26 cellular contexts compared by ENCODE assay signal in genomic region chr3:141547791-141548190, GRCh38.
DNase-seq lines count a peak whose midpoint lies in the region; ATAC-seq, FAIRE-seq and TF ChIP-seq lines count a peak whose summit lies in the region.
"Had no signal": no experiment of that assay in that cellular context is flagged by ENCODE, and none has a peak within 500 bp of the region (broad histone marks: within the 10 kb centered on the region; RNA-seq: fewer than 3 reads in every experiment).

No MANE protein-coding gene starts in this region.

- CTCF ChIA-PET in activated naive CD4-positive, alpha-beta T cell treated with anti-CD3 and anti-CD28 coated beads for 36 hours (lab: Charles Lee) = no interaction called here

- TF ChIP-seq CTCF in astrocyte (IDR thresholded peaks at IDR 0.05; ENCODE audit: insufficient read depth, low read depth, low read length) = no peak

- H3K9ac ChIP-seq in astrocyte (ENCODE audit: low read length) = no peak overlapping the region
- H3K9ac ChIP-seq: GM23248, SK-N-SH had no signal

- H3K79me2 ChIP-seq in astrocyte (ENCODE audit: insufficient read depth, low read length) = peaks cover 19% of the 10 kb centered on the region

- H3K4me3 ChIP-seq in astrocyte (ENCODE audit: insufficient read depth, low read depth, low read length) = no peak overlapping the region
- H3K4me3 ChIP-seq: GM23248 had no signal

- H3K9me3 ChIP-seq in astrocyte (ENCODE audit: insufficient read depth, low read depth, low read length) = no peaks in the 10 kb centered on the region

- TF ChIP-seq POLR2A in GM12892 (IDR thresholded peaks at IDR 0.05; ENCODE audit: low read depth, low read length) = no peak

- peaks cover 19% of the 10 kb centered on the region for H3K9me3 Mint-ChIP-seq in activated naive CD4-positive, alpha-beta T cell treated with anti-CD3 and anti-CD28 coated beads, Interleukin-2, amount 50 U/mL, for 24 hours
- peaks cover 21% of the 10 kb centered on the region for H3K9me3 Mint-ChIP-seq in activated naive CD4-positive, alpha-beta T cell treated with anti-CD3 and anti-CD28 coated beads for 36 hours
- peaks cover 9% of the 10 kb centered on the region for H3K9me3 Mint-ChIP-seq in astrocyte (ENCODE audit: unreplicated experiment)
- H3K9me3 Mint-ChIP-seq in stimulated activated naive B cell treated with anti-CD40 and anti-IgM and Interleukin-4, amounts not matched to agents 10 μg/mL and 1 μg/mL and 100 μg/mL, for 72 hours = peaks cover 15 to 21% of the 10 kb centered on the region in 2 donors

- H3K27me3 Mint-ChIP-seq in activated naive CD4-positive, alpha-beta T cell treated with anti-CD3 and anti-CD28 coated beads, Interleukin-2, amount 50 U/mL, for 24 hours = no peaks in the 10 kb centered on the region
- no peaks in the 10 kb centered on the region for H3K27me3 Mint-ChIP-seq in activated naive CD4-positive, alpha-beta T cell treated with anti-CD3 and anti-CD28 coated beads for 36 hours (ENCODE audit: low read depth)
- H3K27me3 Mint-ChIP-seq in astrocyte (ENCODE audit: low read depth, unreplicated experiment) = no peaks in the 10 kb centered on the region
- no peaks in the 10 kb centered on the region for H3K27me3 Mint-ChIP-seq in stimulated activated naive B cell treated with anti-CD40 and anti-IgM and Interleukin-4, amounts not matched to agents 10 μg/mL and 1 μg/mL and 100 μg/mL, for 72 hours

- H3K4me1 Mint-ChIP-seq in activated naive CD4-positive, alpha-beta T cell treated with anti-CD3 and anti-CD28 coated beads, Interleukin-2, amount 50 U/mL, for 24 hours = peaks cover 93% of the 10 kb centered on the region
- peaks cover 72% of the 10 kb centered on the region for H3K4me1 Mint-ChIP-seq in activated naive CD4-positive, alpha-beta T cell treated with anti-CD3 and anti-CD28 coated beads for 36 hours (ENCODE audit: low read depth)
- peaks cover 2% of the 10 kb centered on the region for H3K4me1 Mint-ChIP-seq in astrocyte (ENCODE audit: low read depth, unreplicated experiment)
- H3K4me1 Mint-ChIP-seq in stimulated activated naive B cell treated with anti-CD40 and anti-IgM and Interleukin-4, amounts not matched to agents 10 μg/mL and 1 μg/mL and 100 μg/mL, for 72 hours = peaks cover 36 to 53% of the 10 kb centered on the region in 2 donors

- ATAC-seq in stimulated activated naive B cell treated with anti-CD40 and anti-IgM and Interleukin-4, amounts not matched to agents 10 μg/mL and 1 μg/mL and 100 μg/mL, for 72 hours (replicated peaks) = no peak
- ATAC-seq in HG03045 (IDR thresholded peaks at IDR 0.05; ENCODE audit: unreplicated experiment) = no peak
- ATAC-seq: HepG2 had no signal

- no peak overlapping the region for H2AFZ ChIP-seq in astrocyte (ENCODE audit: low read depth, low read length)
- H2AFZ ChIP-seq: GM23248 had no signal

- intact Hi-C loops in activated naive CD4-positive, alpha-beta T cell treated with anti-CD3 and anti-CD28 coated beads for 36 hours (cut with micrococcal nuclease) = no loop called here

- H3K4me1 ChIP-seq in astrocyte (ENCODE audit: insufficient read depth, low read length) = no peaks in the 10 kb centered on the region

- H3K36me3 Mint-ChIP-seq in activated naive CD4-positive, alpha-beta T cell treated with anti-CD3 and anti-CD28 coated beads, Interleukin-2, amount 50 U/mL, for 24 hours = peaks cover 56% of the 10 kb centered on the region
- H3K36me3 Mint-ChIP-seq in activated naive CD4-positive, alpha-beta T cell treated with anti-CD3 and anti-CD28 coated beads for 36 hours (ENCODE audit: low read depth) = peaks cover 67% of the 10 kb centered on the region
- H3K36me3 Mint-ChIP-seq in astrocyte (ENCODE audit: low read depth, unreplicated experiment) = peaks cover 25% of the 10 kb centered on the region
- H3K36me3 Mint-ChIP-seq in stimulated activated naive B cell treated with anti-CD40 and anti-IgM and Interleukin-4, amounts not matched to agents 10 μg/mL and 1 μg/mL and 100 μg/mL, for 72 hours = peaks cover 70 to 82% of the 10 kb centered on the region in 2 donors

- H3K27ac Mint-ChIP-seq in activated naive CD4-positive, alpha-beta T cell treated with anti-CD3 and anti-CD28 coated beads, Interleukin-2, amount 50 U/mL, for 24 hours = peak overlapping the region; percentile 21
- H3K27ac Mint-ChIP-seq in activated naive CD4-positive, alpha-beta T cell treated with anti-CD3 and anti-CD28 coated beads for 36 hours = no peak overlapping the region
- no peak overlapping the region for H3K27ac Mint-ChIP-seq in astrocyte (ENCODE audit: unreplicated experiment)
- peak overlapping the region; percentile 78 for H3K27ac Mint-ChIP-seq in stimulated activated naive B cell treated with anti-CD40 and anti-IgM and Interleukin-4, amounts not matched to agents 10 μg/mL and 1 μg/mL and 100 μg/mL, for 72 hours
- H3K27ac Mint-ChIP-seq: H9, HFFc6 had no signal

- H3K4me3 Mint-ChIP-seq in activated naive CD4-positive, alpha-beta T cell treated with anti-CD3 and anti-CD28 coated beads, Interleukin-2, amount 50 U/mL, for 24 hours = no peak overlapping the region
- H3K4me3 Mint-ChIP-seq in activated naive CD4-positive, alpha-beta T cell treated with anti-CD3 and anti-CD28 coated beads for 36 hours = no peak overlapping the region
- H3K4me3 Mint-ChIP-seq in astrocyte (ENCODE audit: unreplicated experiment) = no peak overlapping the region
- H3K4me3 Mint-ChIP-seq in stimulated activated naive B cell treated with anti-CD40 and anti-IgM and Interleukin-4, amounts not matched to agents 10 μg/mL and 1 μg/mL and 100 μg/mL, for 72 hours = no peak overlapping the region
- H3K4me3 Mint-ChIP-seq: H9, HFFc6 had no signal

- no peaks in the 10 kb centered on the region for H3K27me3 ChIP-seq in astrocyte (ENCODE audit: insufficient read depth, low read length)

- FAIRE-seq in GM12892 (lab: Jason Lieb, UNC) (peak; percentile 54), astrocyte (lab: Jason Lieb, UNC) (peak; percentile 39)
- FAIRE-seq: A204.1, HepG2 had no signal

- peaks cover 3% of the 10 kb centered on the region for H4K20me1 ChIP-seq in astrocyte (ENCODE audit: insufficient read depth, low read length)

- no peak overlapping the region for H3K27ac ChIP-seq in astrocyte (ENCODE audit: low read depth, low read length)
- H3K27ac ChIP-seq: C4-2B, GM23248, HL-60, RWPE1 had no signal

- H3K4me2 ChIP-seq in astrocyte (ENCODE audit: low read length) = no peak overlapping the region
- H3K4me2 ChIP-seq: SK-N-SH had no signal

- no peak for DNase-seq in activated naive CD4-positive, alpha-beta T cell treated with anti-CD3 and anti-CD28 coated beads for 36 hours
- DNase-seq in GM12892 (ENCODE audit: insufficient read length) (no peak), astrocyte (ENCODE audit: low read depth) (no peak)
- no peak for DNase-seq in stimulated activated naive B cell treated with anti-CD40 and anti-IgM and Interleukin-4, amounts not matched to agents 10 μg/mL and 1 μg/mL and 100 μg/mL, for 72 hours
- DNase-seq in activated CD4-positive, CD25-positive, alpha-beta regulatory T cell (lab: John Stamatoyannopoulos, UW) = no peak
- DNase-seq: COR-L47; DMS79; GM23248; H9; HFFc6; KBM-7; MM.1S; NCI-H1048; NCI-H1417 treated with DMSO at 0.1 percent for 48 hours; NCI-H187; NCI-H2107; NK-92 treated with Interleukin-12 subunit alpha and Interleukin-12 subunit beta, amount 100 ng/mL, for 24 hours; SIG-M5; SK-N-SH had no signal

- H3K36me3 ChIP-seq in astrocyte (ENCODE audit: insufficient read depth, low read length) = peaks cover 11% of the 10 kb centered on the region

Comparison
In these comparisons a context has a peak if more than half of its experiments do, and no peak if none do; other contexts are left out.
1. H3K27ac Mint-ChIP-seq: peak in activated naive CD4-positive, alpha-beta T cell treated with anti-CD3 and anti-CD28 coated beads, Interleukin-2, amount 50 U/mL, for 24 hours (single experiment) and stimulated activated naive B cell treated with anti-CD40 and anti-IgM and Interleukin-4, amounts not matched to agents 10 μg/mL and 1 μg/mL and 100 μg/mL, for 72 hours (single experiment); none in activated naive CD4-positive, alpha-beta T cell treated with anti-CD3 and anti-CD28 coated beads for 36 hours (single experiment) and astrocyte (single experiment).